In the genomic region with DNA sequence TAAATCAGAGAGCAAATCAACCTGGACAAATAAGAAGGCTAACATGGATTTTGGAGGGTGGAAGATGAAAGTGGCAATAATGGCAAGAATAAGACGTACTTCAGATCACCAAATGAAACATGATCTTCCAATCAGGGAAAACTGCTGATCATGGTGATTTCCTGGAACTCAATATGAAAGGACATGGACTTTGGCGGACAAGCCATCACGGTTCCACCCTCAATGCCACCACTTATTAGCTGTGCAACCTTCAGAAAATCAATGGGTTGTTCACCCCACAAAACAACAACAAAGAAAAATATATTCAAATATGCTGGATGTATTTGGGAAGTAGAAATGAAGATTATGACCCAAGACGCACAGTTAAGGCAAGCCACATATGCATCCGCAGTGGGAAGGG, we compare ENCODE assay signal across 30 cellular contexts.
"Had no signal": no experiment of that assay in that cellular context is flagged by ENCODE, and none has a peak within 500 bp of the region (broad histone marks: within the 10 kb centered on the region; RNA-seq: fewer than 3 reads in every experiment).

No MANE protein-coding gene starts in this region.

- DNase-seq: activated CD4-positive, alpha-beta memory T cell treated with anti-CD3 and anti-CD28 coated beads for 36 hours; activated CD4-positive, alpha-beta T cell treated with anti-CD3 and anti-CD28 coated beads, Interleukin-2, amount 10 ng/mL, durations not matched to agents 24 days and 14 days; activated CD4-positive, CD25-positive, alpha-beta regulatory T cell treated with anti-CD3 and anti-CD28 coated beads, Interleukin-2, amount 50 U/mL, for 72 hours; activated CD8-positive, alpha-beta memory T cell treated with anti-CD3 and anti-CD28 coated beads, Interleukin-2, amount 50 U/mL, for 4 hours; activated effector memory CD4-positive, alpha-beta T cell treated with anti-CD3 and anti-CD28 coated beads, Interleukin-2, amount 50 U/mL, for 16 hours; activated naive CD4-positive, alpha-beta T cell treated with anti-CD3 and anti-CD28 coated beads for 36 hours; activated naive CD8-positive, alpha-beta T cell treated with anti-CD3 and anti-CD28 coated beads for 36 hours; activated T-cell treated with anti-CD3 and anti-CD28 coated beads, Interleukin-2, amount 50 U/mL, for 1 hour; adrenal gland; aorta; body of pancreas; cerebellar nuclear complex; colonic mucosa; dorsolateral prefrontal cortex; effector memory CD4-positive, alpha-beta T cell; hippocampal formation; left colon; mucosa of descending colon; stimulated activated CD4-positive, alpha-beta T cell treated with anti-CD3 and anti-CD28 coated beads, Interleukin-15, amount 100 ng/mL, for 24 hours; stimulated activated CD4-positive, alpha-beta T cell treated with anti-CD3 and anti-CD28 coated beads, Interleukin-2, amount 100 ng/mL, for 24 hours; stimulated activated naive B cell treated with anti-CD40 and anti-IgM and Interleukin-4, amounts not matched to agents 10 μg/mL and 1 μg/mL and 100 μg/mL, for 72 hours; stomach; T1000; tibial artery had no signal

- H3K27me3 Mint-ChIP-seq: activated naive CD8-positive, alpha-beta T cell treated with anti-CD3 and anti-CD28 coated beads for 36 hours had no signal

- H3K27ac Mint-ChIP-seq: activated CD4-positive, alpha-beta memory T cell treated with anti-CD3 and anti-CD28 coated beads for 36 hours; activated CD4-positive, alpha-beta T cell treated with anti-CD3 and anti-CD28 coated beads, Interleukin-2, amount 10 ng/mL, durations not matched to agents 24 days and 14 days; activated naive CD4-positive, alpha-beta T cell treated with anti-CD3 and anti-CD28 coated beads for 36 hours; activated naive CD8-positive, alpha-beta T cell treated with anti-CD3 and anti-CD28 coated beads for 36 hours; activated T-helper 1 cell treated with anti-CD3 and anti-CD28 coated beads, Interleukin-12 subunit alpha, Interleukin-12 subunit beta, Interleukin-2, Interleukin-4 antibody, amounts not matched to agents 30 ng/mL and 10 ng/mL and 1 ng/mL, durations not matched to agents 14 hours and 24 hours and 36 hours; natural killer cell treated with Interleukin-12 subunit alpha and Interleukin-12 subunit beta and Interleukin-15 and Interleukin-18, amount 100 ng/mL, for 72 hours; stimulated activated naive B cell treated with anti-CD40 and anti-IgM and Interleukin-4, amounts not matched to agents 10 μg/mL and 1 μg/mL and 100 μg/mL, for 72 hours had no signal

- H3K9me3 ChIP-seq: adrenal gland, body of pancreas, colonic mucosa, gastroesophageal sphincter, mucosa of descending colon, right atrium auricular region, stomach, tibial artery had no signal

- H3K9me3 Mint-ChIP-seq: activated CD4-positive, alpha-beta memory T cell treated with anti-CD3 and anti-CD28 coated beads for 36 hours; activated CD4-positive, alpha-beta T cell treated with anti-CD3 and anti-CD28 coated beads, Interleukin-2, amount 10 ng/mL, durations not matched to agents 24 days and 14 days; activated naive CD4-positive, alpha-beta T cell treated with anti-CD3 and anti-CD28 coated beads for 36 hours; activated naive CD8-positive, alpha-beta T cell treated with anti-CD3 and anti-CD28 coated beads for 36 hours; activated T-helper 1 cell treated with anti-CD3 and anti-CD28 coated beads, Interleukin-12 subunit alpha, Interleukin-12 subunit beta, Interleukin-2, Interleukin-4 antibody, amounts not matched to agents 30 ng/mL and 10 ng/mL and 1 ng/mL, durations not matched to agents 14 hours and 24 hours and 36 hours; natural killer cell treated with Interleukin-12 subunit alpha and Interleukin-12 subunit beta and Interleukin-15 and Interleukin-18, amount 100 ng/mL, for 72 hours; stimulated activated naive B cell treated with anti-CD40 and anti-IgM and Interleukin-4, amounts not matched to agents 10 μg/mL and 1 μg/mL and 100 μg/mL, for 72 hours had no signal

- H3K27ac ChIP-seq: adrenal gland, body of pancreas, colonic mucosa, dorsolateral prefrontal cortex, gastroesophageal sphincter had no signal

- FAIRE-seq: keratinocyte had no signal

- H3K4me1 Mint-ChIP-seq: activated CD4-positive, alpha-beta T cell treated with anti-CD3 and anti-CD28 coated beads, Interleukin-2, amount 10 ng/mL, durations not matched to agents 24 days and 14 days; activated naive CD8-positive, alpha-beta T cell treated with anti-CD3 and anti-CD28 coated beads for 36 hours; stimulated activated naive B cell treated with anti-CD40 and anti-IgM and Interleukin-4, amounts not matched to agents 10 μg/mL and 1 μg/mL and 100 μg/mL, for 72 hours had no signal

- ATAC-seq: body of pancreas; gastroesophageal sphincter; left colon; mucosa of descending colon; natural killer cell treated with Interleukin-12 subunit alpha and Interleukin-12 subunit beta and Interleukin-15 and Interleukin-18, amount 100 ng/mL, for 72 hours; stimulated activated naive B cell treated with anti-CD40 and anti-IgM and Interleukin-4, amounts not matched to agents 10 μg/mL and 1 μg/mL and 100 μg/mL, for 72 hours had no signal

- H3K27me3 ChIP-seq: adrenal gland, body of pancreas, colonic mucosa, dorsolateral prefrontal cortex, gastroesophageal sphincter, right atrium auricular region, stomach, tibial artery had no signal

- H3K36me3 Mint-ChIP-seq: activated CD4-positive, alpha-beta memory T cell treated with anti-CD3 and anti-CD28 coated beads for 36 hours; activated naive CD8-positive, alpha-beta T cell treated with anti-CD3 and anti-CD28 coated beads for 36 hours; natural killer cell treated with Interleukin-12 subunit alpha and Interleukin-12 subunit beta and Interleukin-15 and Interleukin-18, amount 100 ng/mL, for 72 hours; stimulated activated naive B cell treated with anti-CD40 and anti-IgM and Interleukin-4, amounts not matched to agents 10 μg/mL and 1 μg/mL and 100 μg/mL, for 72 hours had no signal

- H3K4me1 ChIP-seq: body of pancreas, colonic mucosa had no signal

- H3K36me3 ChIP-seq: adrenal gland, colonic mucosa, gastroesophageal sphincter, right atrium auricular region, stomach, tibial artery had no signal

- H3K4me3 Mint-ChIP-seq: activated CD4-positive, alpha-beta memory T cell treated with anti-CD3 and anti-CD28 coated beads for 36 hours; activated CD4-positive, alpha-beta T cell treated with anti-CD3 and anti-CD28 coated beads, Interleukin-2, amount 10 ng/mL, durations not matched to agents 24 days and 14 days; activated naive CD4-positive, alpha-beta T cell treated with anti-CD3 and anti-CD28 coated beads for 36 hours; activated naive CD8-positive, alpha-beta T cell treated with anti-CD3 and anti-CD28 coated beads for 36 hours; activated T-helper 1 cell treated with anti-CD3 and anti-CD28 coated beads, Interleukin-12 subunit alpha, Interleukin-12 subunit beta, Interleukin-2, Interleukin-4 antibody, amounts not matched to agents 30 ng/mL and 10 ng/mL and 1 ng/mL, durations not matched to agents 14 hours and 24 hours and 36 hours; natural killer cell treated with Interleukin-12 subunit alpha and Interleukin-12 subunit beta and Interleukin-15 and Interleukin-18, amount 100 ng/mL, for 72 hours; stimulated activated naive B cell treated with anti-CD40 and anti-IgM and Interleukin-4, amounts not matched to agents 10 μg/mL and 1 μg/mL and 100 μg/mL, for 72 hours had no signal

- H3K4me3 ChIP-seq: adrenal gland, body of pancreas, colonic mucosa, dorsolateral prefrontal cortex, gastroesophageal sphincter, lung, mucosa of descending colon, right atrium auricular region, stomach, tibial artery had no signal
